In genomic region chr9:63859475-63860215, GRCh38 we compare ENCODE assay signal across 2 cellular contexts.
A peak's percentile ranks its signal among the peaks of the same experiment; 100 is the strongest.
TF ChIP-seq lines count a peak whose summit lies in the region.

No MANE protein-coding gene starts in this region.

TF ChIP-seq in A549, 52 proteins besides CTCF, POLR2A, EP300 and RAD21 (continued from another document):
- no peak for TF ChIP-seq BCL3 (IDR thresholded peaks at IDR 0.05)
- no peak for TF ChIP-seq HMGXB4 (CRISPR knock-in tag; IDR thresholded peaks at IDR 0.05; ENCODE audit: borderline replicate concordance)
- TF ChIP-seq HOXA7 (CRISPR knock-in tag; IDR thresholded peaks at IDR 0.05) = no peak
- no peak for TF ChIP-seq JUNB (IDR thresholded peaks at IDR 0.05)
- TF ChIP-seq TFCP2L1 (CRISPR knock-in tag; IDR thresholded peaks at IDR 0.05) = no peak
- TF ChIP-seq KDM5A (IDR thresholded peaks at IDR 0.05) = no peak
- TF ChIP-seq MAX (IDR thresholded peaks at IDR 0.05) = peak; percentile 79
- TF ChIP-seq GATA3 (IDR thresholded peaks at IDR 0.05; ENCODE audit: borderline replicate concordance) = no peak
- peak in 1 of 2 experiments; percentile 54; a peak in 2 of 5 replicates for TF ChIP-seq JUN (IDR thresholded peaks at IDR 0.05)

TF ChIP-seq in HepG2, 621 proteins besides CTCF, POLR2A, EP300 and RAD21 (continued from another document and continues in another):
- peak; percentile 29; the same call in 1 of the 2 replicates for TF ChIP-seq ARID4A (CRISPR knock-in tag; IDR thresholded peaks at IDR 0.05; ENCODE audit: borderline replicate concordance)
- peak; percentile 65 for TF ChIP-seq ZNF687 (CRISPR knock-in tag; IDR thresholded peaks at IDR 0.05)
- peak; percentile 31; the same call in 1 of the 2 replicates for TF ChIP-seq SAP130 (CRISPR knock-in tag; IDR thresholded peaks at IDR 0.05; ENCODE audit: low read depth)
- peak; percentile 79 for TF ChIP-seq GABPB1 (CRISPR knock-in tag; IDR thresholded peaks at IDR 0.05)
- no peak for TF ChIP-seq TEF (CRISPR knock-in tag; IDR thresholded peaks at IDR 0.05)
- peak; percentile 69; the same call in 1 of the 2 replicates for TF ChIP-seq ZBTB33 (CRISPR knock-in tag; IDR thresholded peaks at IDR 0.05)
- TF ChIP-seq RXRA (CRISPR knock-in tag; IDR thresholded peaks at IDR 0.05) = no peak
- no peak for TF ChIP-seq ZNF678 (CRISPR knock-in tag; IDR thresholded peaks at IDR 0.05)
- TF ChIP-seq FOXK1 (CRISPR knock-in tag; IDR thresholded peaks at IDR 0.05; ENCODE audit: borderline replicate concordance, low read depth) = no peak
- TF ChIP-seq TAF1 (CRISPR knock-in tag; IDR thresholded peaks at IDR 0.05) = peak; percentile 50
- no peak for TF ChIP-seq SRSF1 (optimal IDR thresholded peaks at IDR 0.05; ENCODE audit: low read depth, low read length)
- TF ChIP-seq ADNP (CRISPR knock-in tag; IDR thresholded peaks at IDR 0.05) = no peak
- no peak for TF ChIP-seq ZBTB37 (CRISPR knock-in tag; IDR thresholded peaks at IDR 0.05)
- TF ChIP-seq POLR2AphosphoS5 (IDR thresholded peaks at IDR 0.05; ENCODE audit: low read depth, low read length) = peak; percentile 40; the same call in 1 of the 2 replicates
- TF ChIP-seq GATAD1 (CRISPR knock-in tag; IDR thresholded peaks at IDR 0.05) = 0 out of 2 replicates have a peak, but pooled peaks have one; percentile 26
- TF ChIP-seq THAP11 (CRISPR knock-in tag; IDR thresholded peaks at IDR 0.05) = 0 out of 2 replicates have a peak, but pooled peaks have one; percentile 32
- TF ChIP-seq GFI1 (CRISPR knock-in tag; IDR thresholded peaks at IDR 0.05; ENCODE audit: borderline replicate concordance) = no peak
- TF ChIP-seq KAT8 (CRISPR knock-in tag; IDR thresholded peaks at IDR 0.05) = peak; percentile 55; the same call in 1 of the 2 replicates
- TF ChIP-seq NRL (CRISPR knock-in tag; IDR thresholded peaks at IDR 0.05; ENCODE audit: borderline replicate concordance) = no peak
- no peak for TF ChIP-seq RNF219 (CRISPR knock-in tag; IDR thresholded peaks at IDR 0.05)
- no peak for TF ChIP-seq GABPA (IDR thresholded peaks at IDR 0.05; ENCODE audit: low read depth, low read length)
- TF ChIP-seq GABPA (CRISPR knock-in tag; IDR thresholded peaks at IDR 0.05; ENCODE audit: low read depth) = peak; percentile 32; the same call in 1 of the 2 replicates
- peak; percentile 44; the same call in 1 of the 2 replicates for TF ChIP-seq ZGPAT (CRISPR knock-in tag; IDR thresholded peaks at IDR 0.05)
- no peak for TF ChIP-seq ATF2 (CRISPR knock-in tag; IDR thresholded peaks at IDR 0.05)
- TF ChIP-seq ZFP1 (CRISPR knock-in tag; IDR thresholded peaks at IDR 0.05) = no peak
- peak; percentile 18; the same call in 1 of the 2 replicates for TF ChIP-seq ZFP91 (CRISPR knock-in tag; IDR thresholded peaks at IDR 0.05; ENCODE audit: borderline replicate concordance)
- TF ChIP-seq ZNF790 (CRISPR knock-in tag; IDR thresholded peaks at IDR 0.05; ENCODE audit: borderline replicate concordance) = no peak
- no peak for TF ChIP-seq MXD3 (CRISPR knock-in tag; IDR thresholded peaks at IDR 0.05)
- TF ChIP-seq TCF12 (IDR thresholded peaks at IDR 0.05) = no peak
- TF ChIP-seq TCF12 (CRISPR knock-in tag; IDR thresholded peaks at IDR 0.05) = no peak
- no peak for TF ChIP-seq NFIC (IDR thresholded peaks at IDR 0.05; ENCODE audit: low read length)
